Comparison of ENCODE assay signal across 11 cellular contexts in the genomic region with DNA sequence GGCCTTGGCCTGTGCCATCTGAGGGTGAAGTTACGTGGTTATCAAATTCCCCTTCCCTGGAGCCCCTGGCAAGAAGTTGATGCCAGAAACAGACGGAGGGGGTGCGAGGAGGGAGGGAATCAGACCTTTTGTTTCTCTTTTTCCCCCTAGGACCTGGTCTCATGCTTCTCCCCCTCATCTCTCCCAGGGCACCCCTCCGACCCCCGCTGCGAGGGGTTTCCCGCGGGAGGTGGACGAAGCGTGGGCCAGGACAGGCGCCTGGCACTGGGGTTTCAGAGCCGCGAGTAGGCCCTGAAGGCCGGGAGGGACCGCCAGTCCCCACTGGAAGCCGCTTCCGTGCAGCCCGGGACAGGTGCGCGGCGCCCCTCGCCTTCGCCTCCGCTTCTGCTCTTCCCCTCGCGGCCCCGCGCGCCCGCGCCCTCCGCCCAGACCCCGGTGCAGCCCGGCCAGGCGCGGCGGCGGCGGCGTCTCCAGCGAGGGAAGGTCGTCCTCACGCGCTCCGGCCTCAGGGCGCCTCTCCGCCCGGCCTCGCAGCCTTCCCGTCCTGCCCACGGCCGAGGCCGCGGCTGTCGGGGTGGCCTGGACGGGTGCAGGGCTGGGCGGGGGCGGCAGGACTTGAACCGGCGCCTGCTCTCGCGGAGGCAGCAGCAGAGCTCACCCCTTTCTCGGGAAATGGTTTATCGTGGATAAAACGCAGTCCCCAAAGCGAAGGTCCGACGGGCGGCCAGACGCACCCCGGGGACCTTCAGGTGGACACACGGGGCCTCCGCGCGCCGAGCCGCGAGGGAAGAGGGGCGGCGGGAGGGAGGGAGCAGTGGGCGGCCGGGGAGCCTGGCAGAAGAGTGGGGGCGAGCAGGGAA. TPM values are rescaled to one million over a fixed set of nuclear protein-coding genes. Genes with fewer than 3 reads are reported as not detected.
DNase-seq lines count a peak whose midpoint lies in the region; ATAC-seq, FAIRE-seq and TF ChIP-seq lines count a peak whose summit lies in the region.
"Had no signal": no experiment of that assay in that cellular context is flagged by ENCODE, and none has a peak within 500 bp of the region (broad histone marks: within the 10 kb centered on the region; RNA-seq: fewer than 3 reads in every experiment).

No MANE protein-coding gene starts in this region.

- no peak for TF ChIP-seq CTCF in liver (IDR thresholded peaks at IDR 0.05; ENCODE audit: low read depth, low read length, missing input control)
- no peak for TF ChIP-seq CTCF in HepG2 (CRISPR knock-in tag; IDR thresholded peaks at IDR 0.05)
- no peak for TF ChIP-seq CTCF in heart right ventricle (IDR thresholded peaks at IDR 0.05)
- no peak for TF ChIP-seq CTCF in ovary (IDR thresholded peaks at IDR 0.05)

- no peak; the same call in 2 of the 3 replicates for ATAC-seq in HepG2
- peak in 2 of 8 donors; percentile 20 to 44 for ATAC-seq in heart right ventricle
- ATAC-seq in GM18858 (IDR thresholded peaks at IDR 0.05; ENCODE audit: unreplicated experiment): no peak
- ATAC-seq in HG02973 (IDR thresholded peaks at IDR 0.05; ENCODE audit: unreplicated experiment): no peak

- H3K4me3 Mint-ChIP-seq in activated T-helper 1 cell treated with anti-CD3 and anti-CD28 coated beads, Interleukin-12 subunit alpha, Interleukin-12 subunit beta, Interleukin-2, Interleukin-4 antibody, amounts not matched to agents 30 ng/mL and 10 ng/mL and 1 ng/mL, durations not matched to agents 14 hours and 24 hours and 36 hours: no peak overlapping the region

- peaks cover 34% of the 10 kb centered on the region for H3K27me3 Mint-ChIP-seq in activated T-helper 1 cell treated with anti-CD3 and anti-CD28 coated beads, Interleukin-12 subunit alpha, Interleukin-12 subunit beta, Interleukin-2, Interleukin-4 antibody, amounts not matched to agents 30 ng/mL and 10 ng/mL and 1 ng/mL, durations not matched to agents 14 hours and 24 hours and 36 hours (ENCODE audit: insufficient read depth)

- no peaks in the 10 kb centered on the region for H3K36me3 Mint-ChIP-seq in activated T-helper 1 cell treated with anti-CD3 and anti-CD28 coated beads, Interleukin-12 subunit alpha, Interleukin-12 subunit beta, Interleukin-2, Interleukin-4 antibody, amounts not matched to agents 30 ng/mL and 10 ng/mL and 1 ng/mL, durations not matched to agents 14 hours and 24 hours and 36 hours (ENCODE audit: low read depth)

- no peak overlapping the region for H2AFZ ChIP-seq in HepG2 (ENCODE audit: low read length)

- TF ChIP-seq EP300 in HepG2 (IDR thresholded peaks at IDR 0.05; ENCODE audit: low read depth in 2 of 2, low read length in 2 of 2) (no peak), HepG2 (CRISPR knock-in tag; IDR thresholded peaks at IDR 0.05; ENCODE audit: borderline replicate concordance) (no peak), ovary (IDR thresholded peaks at IDR 0.05) (no peak)

- DNase-seq in HepG2 (ENCODE audit: low spot score): no peak
- DNase-seq in heart right ventricle: no peak
- DNase-seq in ovary: peak in 2 of 5 donors; percentile 19 to 21
- DNase-seq in activated T-helper 1 cell treated with anti-CD3 and anti-CD28 coated beads, Interleukin-12 subunit alpha, Interleukin-12 subunit beta, Interleukin-2, Interleukin-4 antibody, amounts not matched to agents 30 ng/mL and 10 ng/mL and 1 ng/mL, durations not matched to agents 14 hours and 24 hours and 36 hours (ENCODE audit: low spot score): no peak
- no peak for DNase-seq in AG08395 (ENCODE audit: low spot score)
- DNase-seq: effector CD8-positive, alpha-beta T cell; NCI-H2081 had no signal

- H3K9me3 ChIP-seq in liver (ENCODE audit: control insufficient read depth in 4 of 4, low read length in 3 of 4) (peaks cover 0 to 6% (median under 1%) of the 10 kb centered on the region in 4 donors), HepG2 (ENCODE audit: low read length) (0 out of 2 replicates have a peak, but pooled peaks cover 5% of the 10 kb centered on the region), heart right ventricle (peaks cover 0 to 28% (median 9%) of the 10 kb centered on the region in 11 donors), ovary (peaks cover 0 to 5% of the 10 kb centered on the region in 2 donors)

- no peak for FAIRE-seq in HepG2 (lab: Jason Lieb, UNC)

- no peak overlapping the region for H3K27ac Mint-ChIP-seq in activated T-helper 1 cell treated with anti-CD3 and anti-CD28 coated beads, Interleukin-12 subunit alpha, Interleukin-12 subunit beta, Interleukin-2, Interleukin-4 antibody, amounts not matched to agents 30 ng/mL and 10 ng/mL and 1 ng/mL, durations not matched to agents 14 hours and 24 hours and 36 hours

- no TSS peak for BruUV-seq in HepG2 (replicated peaks; lab: Mats Ljungman, UMichigan)

- peaks cover 13% of the 10 kb centered on the region for H3K9me3 Mint-ChIP-seq in activated T-helper 1 cell treated with anti-CD3 and anti-CD28 coated beads, Interleukin-12 subunit alpha, Interleukin-12 subunit beta, Interleukin-2, Interleukin-4 antibody, amounts not matched to agents 30 ng/mL and 10 ng/mL and 1 ng/mL, durations not matched to agents 14 hours and 24 hours and 36 hours

- WGBS in liver: 5% methylated on average over 83 of the region's 83 CpGs
- WGBS in HepG2 (ENCODE audit: low lambda C conversion rate): 61% methylated on average over 32 of the region's 83 CpGs
- 2% methylated on average over 62 to 80 of the region's 83 CpGs for WGBS in heart right ventricle, 2 donors
- WGBS in ovary, 3 donors: 1 to 2% (median 1%) methylated on average over 49 to 82 of the region's 83 CpGs

- CTCF ChIA-PET in HepG2 (lab: Yijun Ruan, JAX; ENCODE audit: low intra/inter-chr PET ratio, low total read pairs): no interaction called here

- H3K4me2 ChIP-seq in HepG2 (ENCODE audit: low read depth, low read length): no peak overlapping the region

- H3K79me2 ChIP-seq in HepG2 (ENCODE audit: insufficient read depth, low read length): no peaks in the 10 kb centered on the region

- no peaks in the 10 kb centered on the region for H4K20me1 ChIP-seq in HepG2 (ENCODE audit: insufficient read depth, low read length)

- POLR2A ChIA-PET in HepG2 (lab: Yijun Ruan, JAX): no interaction called here

- H3K9ac ChIP-seq in liver (ENCODE audit: low read depth in 1 of 2, low read length in 2 of 2): no peak overlapping the region
- no peak overlapping the region for H3K9ac ChIP-seq in HepG2 (ENCODE audit: insufficient read depth, low read depth, low read length)

- H3K27me3 ChIP-seq in liver (ENCODE audit: control insufficient read depth in 4 of 4, insufficient read depth in 4 of 4, low read length in 3 of 4) (peaks cover 0 to 3% (median 0%) of the 10 kb centered on the region in 4 donors), HepG2 (ENCODE audit: control insufficient read depth in 1 of 2, insufficient read depth in 2 of 2, low read length in 2 of 2) (peaks cover 0 to 14% of the 10 kb centered on the region in 2 experiments; a peak in 3 of 5 replicates), heart right ventricle (peaks cover 0 to 51% (median 36%) of the 10 kb centered on the region in 7 donors), ovary (no peaks in the 10 kb centered on the region)

- H3K27ac ChIP-seq in liver (ENCODE audit: low read depth in 1 of 2, low read length in 2 of 2) (peak overlapping the region; percentile 41 to 45), HepG2 (ENCODE audit: extremely low read length, insufficient read depth, low read length) (no peak overlapping the region), heart right ventricle (no peak overlapping the region), ovary (no peak overlapping the region)
- H3K27ac ChIP-seq: C4-2B had no signal

- intact Hi-C loops in HepG2 (cut with micrococcal nuclease; ENCODE audit: unreplicated experiment) (no loop called here), heart right ventricle (cut with DNase I) (no loop called here), ovary (cut with DNase I) (no loop called here)
- intact Hi-C loops in activated T-helper 1 cell treated with anti-CD3 and anti-CD28 coated beads, Interleukin-12 subunit alpha, Interleukin-12 subunit beta, Interleukin-2, Interleukin-4 antibody, amounts not matched to agents 30 ng/mL and 10 ng/mL and 1 ng/mL, durations not matched to agents 14 hours and 24 hours and 36 hours (cut with micrococcal nuclease): no loop called here

- no peak for TF ChIP-seq POLR2A in HepG2 (IDR thresholded peaks at IDR 0.05; ENCODE audit: insufficient read depth in 1 of 2, low read depth in 2 of 2, low read length in 2 of 2)
- TF ChIP-seq POLR2A in ovary (IDR thresholded peaks at IDR 0.05): no peak

- H3K4me3 ChIP-seq in liver (ENCODE audit: low read depth in 1 of 3, low read length in 3 of 3) (peak overlapping the region; percentile 41 to 59 (median 51)), HepG2 (replicated peaks in 1 of 3; ENCODE audit: insufficient read depth in 1 of 3, low read depth in 2 of 3, low read length in 3 of 3) (no peak overlapping the region), heart right ventricle (peak overlapping the region in 9 of 10 donors; percentile 17 to 41 (median 24)), ovary (peak overlapping the region; percentile 52)

- TF ChIP-seq RAD21 in liver (IDR thresholded peaks at IDR 0.05) (no peak), HepG2 (CRISPR knock-in tag; IDR thresholded peaks at IDR 0.05) (no peak)

- no peaks in the 10 kb centered on the region for H3K4me1 Mint-ChIP-seq in activated T-helper 1 cell treated with anti-CD3 and anti-CD28 coated beads, Interleukin-12 subunit alpha, Interleukin-12 subunit beta, Interleukin-2, Interleukin-4 antibody, amounts not matched to agents 30 ng/mL and 10 ng/mL and 1 ng/mL, durations not matched to agents 14 hours and 24 hours and 36 hours (ENCODE audit: low read depth)

- H3K36me3 ChIP-seq in liver (ENCODE audit: control insufficient read depth in 4 of 4, insufficient read depth in 3 of 4, low read depth in 1 of 4, low read length in 3 of 4): no peaks in the 10 kb centered on the region
- no peaks in the 10 kb centered on the region for H3K36me3 ChIP-seq in HepG2 (replicated peaks in 1 of 2; ENCODE audit: control insufficient read depth in 1 of 2, insufficient read depth in 2 of 2, low read length in 2 of 2)
- H3K36me3 ChIP-seq in heart right ventricle: no peaks in the 10 kb centered on the region
- no peaks in the 10 kb centered on the region for H3K36me3 ChIP-seq in ovary

- peaks cover 0 to 4% (median 2%) of the 10 kb centered on the region in 4 donors for H3K4me1 ChIP-seq in liver (ENCODE audit: control insufficient read depth in 4 of 4, insufficient read depth in 4 of 4, low read length in 3 of 4)
- no peaks in the 10 kb centered on the region for H3K4me1 ChIP-seq in HepG2 (ENCODE audit: insufficient read depth, low read length)
- H3K4me1 ChIP-seq in heart right ventricle: peaks cover 0 to 4% (median 0%) of the 10 kb centered on the region in 9 donors
- H3K4me1 ChIP-seq in ovary (ENCODE audit: insufficient read depth): no peaks in the 10 kb centered on the region

- in situ Hi-C loops in HepG2 (cut with HindIII; ENCODE audit: extremely low pct_ligation_motif_present, low pct_unique_long_range_greater_than_20kb): no loop called here

RNA-seq across cellular contexts. Expression of gene ADAMTS17, which starts 31.5 kb away (rescaled TPM):
- total RNA-seq in liver: 10 to 100 TPM in 1 of 2 donors, under 1 TPM in 1; 0.28 to 46.9 TPM
- polyA plus RNA-seq in liver: 10 to 100 TPM in 1 of 2 donors, 1 to 10 TPM in 1; 6.5 to 11.6 TPM
- 0.02 and 0.36 TPM in 2 replicates for total RNA-seq in HepG2 (2016; rRNA removed; fragmentation: Illumina TruSeq; extraction: Trizol)
- not detected in 2 replicates for total RNA-seq in HepG2 (2016; cell fraction: cytosol; rRNA removed; fragmentation: Illumina TruSeq; extraction: Trizol; ENCODE audit: low read depth)
- total RNA-seq in HepG2 (2016; cell fraction: insoluble cytoplasmic fraction; rRNA removed; fragmentation: Illumina TruSeq; extraction: Trizol): 0.12 TPM in 1 of 2 replicates, not detected in the other
- total RNA-seq in HepG2 (2016; cell fraction: membrane; rRNA removed; fragmentation: Illumina TruSeq; extraction: Trizol): 0.10 and 0.37 TPM in 2 replicates
- not detected in 2 replicates for total RNA-seq in HepG2 (2016; cell fraction: nucleus; rRNA removed; fragmentation: Illumina TruSeq; extraction: Trizol)
- 0.04 and 0.09 TPM in 2 replicates for polyA plus RNA-seq in HepG2 (2011; rRNA removed)
- polyA plus RNA-seq in HepG2 (2011; cell fraction: cytosol; rRNA removed): 0.03 and 0.04 TPM in 2 replicates
- 0.07 and 0.10 TPM in 2 replicates for polyA plus RNA-seq in HepG2 (2011; cell fraction: nucleus; rRNA removed)
- polyA plus RNA-seq in HepG2 (2012): 0.05 and 0.13 TPM in 2 replicates
- not detected in 2 replicates for polyA plus RNA-seq in HepG2 (2016; cell fraction: cytosol; fragmentation: Illumina TruSeq; extraction: Trizol; ENCODE audit: low read depth)
- polyA plus RNA-seq in HepG2 (2016; cell fraction: insoluble cytoplasmic fraction; fragmentation: Illumina TruSeq; extraction: Trizol; ENCODE audit: low read depth): 0.04 and 0.19 TPM in 2 replicates
- 0.02 TPM in 1 of 2 replicates, not detected in the other for polyA plus RNA-seq in HepG2 (2016; cell fraction: membrane; fragmentation: Illumina TruSeq; extraction: Trizol; ENCODE audit: low read depth)
- polyA plus RNA-seq in HepG2 (2016; cell fraction: nucleus; fragmentation: Illumina TruSeq; extraction: Trizol; ENCODE audit: insufficient read depth, low read depth): not detected in 2 replicates
- polyA minus RNA-seq in HepG2 (2011; rRNA and poly(A)+ RNA removed; ENCODE audit: low replicate concordance): 0.34 TPM in 1 of 2 replicates, not detected in the other
- not detected in 2 replicates for polyA minus RNA-seq in HepG2 (2011; cell fraction: cytosol; rRNA and poly(A)+ RNA removed)
- not detected in 2 replicates for polyA minus RNA-seq in HepG2 (2011; cell fraction: nucleus; rRNA and poly(A)+ RNA removed)
- 1 to 10 TPM in 7 of 10 donors, under 1 TPM in 3; 0.47 to 5.0 (median 1.3) TPM for total RNA-seq in heart right ventricle
- polyA plus RNA-seq in heart right ventricle: under 1 TPM; 0.49 to 0.95 TPM
- total RNA-seq in ovary: 10 to 100 TPM in 1 of 7 donors, 1 to 10 TPM in 6; 3.0 to 11.3 (median 7.9) TPM
- polyA plus RNA-seq in ovary: 1 to 10 TPM; 1.3 to 2.2 TPM
- 0.83 and 1.3 TPM in 2 replicates for total RNA-seq in activated T-helper 1 cell treated with anti-CD3 and anti-CD28 coated beads, Interleukin-12 subunit alpha, Interleukin-12 subunit beta, Interleukin-2, Interleukin-4 antibody, amounts not matched to agents 30 ng/mL and 10 ng/mL and 1 ng/mL, durations not matched to agents 14 hours and 24 hours and 36 hours

Comparison
In these comparisons a context has a peak if more than half of its experiments do, and no peak if none do; other contexts are left out.
1. H3K27ac ChIP-seq: peak in liver (2 of 2); none in HepG2 (single experiment), heart right ventricle (0 of 10) and ovary (0 of 2).
2. H3K4me3 ChIP-seq: peak in liver (3 of 3), heart right ventricle (9 of 10) and ovary (single experiment); none in HepG2 (0 of 3).